Comparison of ENCODE assay signal across 8 cellular contexts in genomic region chr11:19988598-19988997, GRCh38.
DNase-seq lines count a peak whose midpoint lies in the region; ATAC-seq lines count a peak whose summit lies in the region.

No MANE protein-coding gene starts in this region.

- intact Hi-C loops in posterior vena cava (cut with DNase I) = no loop called here

- H3K27me3 ChIP-seq in stomach smooth muscle (ENCODE audit: control insufficient read depth in 1 of 2, insufficient read depth in 2 of 2, low read length in 2 of 2) = no peaks in the 10 kb centered on the region

- peak overlapping the region; percentile 37 for H3K27ac ChIP-seq in stomach smooth muscle (ENCODE audit: low read length)

- no peak overlapping the region for H3K9ac ChIP-seq in stomach smooth muscle (ENCODE audit: low read length in 2 of 2)

- peaks cover 24% of the 10 kb centered on the region for H3K4me1 ChIP-seq in stomach smooth muscle (ENCODE audit: control insufficient read depth, insufficient read depth, low read length)

- ATAC-seq in HG02571 (IDR thresholded peaks at IDR 0.05; ENCODE audit: unreplicated experiment) = no peak

- peaks cover 26 to 30% of the 10 kb centered on the region in 2 donors for H3K36me3 ChIP-seq in stomach smooth muscle (ENCODE audit: control insufficient read depth in 2 of 2, insufficient read depth in 2 of 2, low read length in 2 of 2)

- peak; percentile 62 for DNase-seq in HCEC 1CT
- peak; percentile 78 for DNase-seq in cerebellum (ENCODE audit: low spot score)
- DNase-seq in iPS-NIHi7 (ENCODE audit: extremely low spot score) = peak; percentile 50
- no peak for DNase-seq in NCI-H526 treated with DMSO at 0.1 percent for 48 hours (lab: John Stamatoyannopoulos, UW)
- DNase-seq in stimulated activated CD4-positive, alpha-beta T cell treated with anti-CD3 and anti-CD28 coated beads, Interleukin-4, amount 100 ng/mL, for 24 hours = no peak
- DNase-seq in posterior vena cava (ENCODE audit: low spot score) = no peak

- no peaks in the 10 kb centered on the region for H3K9me3 ChIP-seq in stomach smooth muscle (ENCODE audit: control insufficient read depth in 2 of 2, low read length in 2 of 2)

- H3K4me3 ChIP-seq in stomach smooth muscle (ENCODE audit: low read length in 2 of 2) = no peak overlapping the region

Comparison
In these comparisons a context has a peak if more than half of its experiments do, and no peak if none do; other contexts are left out.
1. DNase-seq: peak in HCEC 1CT (single experiment), cerebellum (single experiment) and iPS-NIHi7 (single experiment); none in NCI-H526 treated with DMSO at 0.1 percent for 48 hours (single experiment), stimulated activated CD4-positive, alpha-beta T cell treated with anti-CD3 and anti-CD28 coated beads, Interleukin-4, amount 100 ng/mL, for 24 hours (single experiment) and posterior vena cava (single experiment).